Comparison of ENCODE assay signal across 17 cellular contexts in the genomic region with DNA sequence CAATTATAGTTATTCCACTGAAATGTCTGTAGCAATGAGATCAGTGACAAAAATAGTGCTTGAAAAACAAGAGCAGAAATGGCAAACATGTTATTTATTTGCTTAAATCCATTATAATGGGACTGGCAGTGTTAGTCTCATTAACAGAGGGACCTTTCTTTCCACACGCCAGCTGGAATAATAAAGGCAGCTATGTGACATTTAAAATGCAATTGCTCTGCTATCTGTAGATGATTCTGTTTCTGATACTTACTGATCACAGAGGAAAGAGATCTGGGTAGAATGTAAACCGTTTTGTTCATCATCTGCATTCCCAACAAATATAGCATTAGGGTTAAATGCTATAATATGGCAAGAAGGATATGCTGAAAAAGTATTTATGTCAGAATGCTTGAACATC.
DNase-seq lines count a peak whose midpoint lies in the region; ATAC-seq and TF ChIP-seq lines count a peak whose summit lies in the region.
"Had no signal": no experiment of that assay in that cellular context is flagged by ENCODE, and none has a peak within 500 bp of the region (broad histone marks: within the 10 kb centered on the region; RNA-seq: fewer than 3 reads in every experiment).

No MANE protein-coding gene starts in this region.

- H3K9me3 Mint-ChIP-seq in brain: peaks cover 0 to 2% (median 1%) of the 10 kb centered on the region in 5 experiments
- H3K9me3 Mint-ChIP-seq: activated CD4-positive, alpha-beta T cell treated with anti-CD3 and anti-CD28 coated beads, Interleukin-2, amount 10 ng/mL, durations not matched to agents 24 days and 14 days had no signal

- peak overlapping the region in 4 of 5 experiments; percentile 26 to 73 (median 51) for H3K27ac Mint-ChIP-seq in brain
- H3K27ac Mint-ChIP-seq: activated CD4-positive, alpha-beta T cell treated with anti-CD3 and anti-CD28 coated beads, Interleukin-2, amount 10 ng/mL, durations not matched to agents 24 days and 14 days; activated naive CD8-positive, alpha-beta T cell treated with anti-CD3 and anti-CD28 coated beads, Interleukin-2, amount 50 U/mL, for 24 hours; activated T-helper 2 cell treated with anti-CD3 and anti-CD28 coated beads, Interferon-gamma antibody, Interleukin-2, Interleukin-4, amounts not matched to agents 10 μg/mL and 5 μg/mL and 100 μg/mL, durations not matched to agents 14 hours and 24 hours and 36 hours; T-helper 17 cell had no signal

- H3K27me3 Mint-ChIP-seq in brain: peaks cover 4% of the 10 kb centered on the region
- H3K27me3 Mint-ChIP-seq: activated CD4-positive, alpha-beta T cell treated with anti-CD3 and anti-CD28 coated beads, Interleukin-2, amount 10 ng/mL, durations not matched to agents 24 days and 14 days; activated naive CD8-positive, alpha-beta T cell treated with anti-CD3 and anti-CD28 coated beads, Interleukin-2, amount 50 U/mL, for 24 hours; T-helper 17 cell had no signal

- peaks cover 50% of the 10 kb centered on the region for H3K4me1 Mint-ChIP-seq in brain
- H3K4me1 Mint-ChIP-seq: activated CD4-positive, alpha-beta T cell treated with anti-CD3 and anti-CD28 coated beads, Interleukin-2, amount 10 ng/mL, durations not matched to agents 24 days and 14 days; activated naive CD8-positive, alpha-beta T cell treated with anti-CD3 and anti-CD28 coated beads, Interleukin-2, amount 50 U/mL, for 24 hours; T-helper 17 cell had no signal

- in situ Hi-C loops in G401 (cut with HindIII; ENCODE audit: low sequenced_read_pairs): no loop called here

- TF ChIP-seq CTCF in brain (conservative IDR thresholded peaks at IDR 0.05): no peak

- no peaks in the 10 kb centered on the region for H3K36me3 Mint-ChIP-seq in brain

- no peak for ATAC-seq in GM21529 (IDR thresholded peaks at IDR 0.05; ENCODE audit: unreplicated experiment)
- ATAC-seq in GM21367 (IDR thresholded peaks at IDR 0.05; ENCODE audit: unreplicated experiment): no peak
- ATAC-seq: activated naive CD8-positive, alpha-beta T cell treated with anti-CD3 and anti-CD28 coated beads, Interleukin-2, amount 50 U/mL, for 24 hours; GM12878; PC-3; T-helper 17 cell had no signal

- peak overlapping the region in 1 of 5 experiments; percentile 36 for H3K4me3 Mint-ChIP-seq in brain
- H3K4me3 Mint-ChIP-seq: activated CD4-positive, alpha-beta T cell treated with anti-CD3 and anti-CD28 coated beads, Interleukin-2, amount 10 ng/mL, durations not matched to agents 24 days and 14 days; activated naive CD8-positive, alpha-beta T cell treated with anti-CD3 and anti-CD28 coated beads, Interleukin-2, amount 50 U/mL, for 24 hours; T-helper 17 cell had no signal

- DNase-seq in G401 (ENCODE audit: low spot score) (peak; percentile 15), NCI-H2081 (lab: John Stamatoyannopoulos, UW) (peak; percentile 60 to 85), occipital lobe (lab: John Stamatoyannopoulos, UW) (peak; percentile 2), SIG-M5 (lab: John Stamatoyannopoulos, UW) (no peak)
- DNase-seq: activated CD4-positive, alpha-beta T cell treated with anti-CD3 and anti-CD28 coated beads, Interleukin-2, amount 10 ng/mL, durations not matched to agents 24 days and 14 days; activated naive CD8-positive, alpha-beta T cell treated with anti-CD3 and anti-CD28 coated beads, Interleukin-2, amount 50 U/mL, for 24 hours; cortex of kidney; MG63; NCI-H524 treated with DMSO at 0.1 percent for 48 hours; PC-3; stimulated activated CD8-positive, alpha-beta memory T cell treated with anti-CD3 and anti-CD28 coated beads, Interleukin-4, amount 100 ng/mL, for 48 hours; T-helper 17 cell had no signal
